In the genomic region with DNA sequence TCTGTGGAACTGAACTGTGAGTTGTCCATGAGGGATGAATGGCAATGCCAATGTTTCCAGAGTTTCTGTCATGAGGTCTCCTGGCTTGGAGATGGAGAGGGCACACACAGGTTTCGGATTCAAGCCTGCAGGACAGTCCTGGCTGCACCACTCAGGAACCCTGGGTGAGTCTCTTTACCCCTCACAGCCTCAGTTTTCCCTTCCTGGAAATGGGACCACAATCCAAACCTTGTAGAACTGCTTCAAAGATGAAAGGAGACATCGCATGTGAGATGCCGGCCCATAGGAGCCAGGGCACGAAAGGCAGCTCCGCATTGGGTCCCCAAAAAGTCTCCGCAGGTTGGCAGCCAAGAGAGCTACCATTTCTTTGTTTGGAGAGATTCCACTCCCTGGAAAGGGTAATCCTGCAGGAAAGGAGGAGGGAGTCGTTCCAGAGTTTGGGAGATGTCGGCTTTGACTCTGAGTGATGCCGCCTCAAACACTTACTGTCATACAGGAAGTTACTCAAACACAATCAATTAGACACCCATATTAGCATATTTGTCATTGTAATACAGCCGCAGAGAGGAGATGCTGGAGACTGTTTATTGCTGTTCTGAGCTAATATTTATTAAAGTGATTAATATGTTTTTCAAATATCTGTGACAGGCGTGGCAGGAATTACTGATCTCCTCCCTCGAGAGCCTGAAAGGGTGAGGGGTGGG, we compare ENCODE assay signal across 2 cellular contexts.
TF ChIP-seq lines count a peak whose summit lies in the region.

No MANE protein-coding gene starts in this region.

TF ChIP-seq in GM23338, 12 proteins besides CTCF, POLR2A, EP300 and RAD21:
- TF ChIP-seq ZNF331 (CRISPR knock-in tag; IDR thresholded peaks at IDR 0.05; ENCODE audit: low read depth): no peak
- no peak for TF ChIP-seq NANOG (IDR thresholded peaks at IDR 0.05; ENCODE audit: borderline replicate concordance)

TF ChIP-seq in H1, 55 proteins besides CTCF, POLR2A, EP300 and RAD21:
- TF ChIP-seq KDM1A (IDR thresholded peaks at IDR 0.05; ENCODE audit: borderline replicate concordance, low read length) (peak; percentile 93), CBX8 (IDR thresholded peaks at IDR 0.05; ENCODE audit: borderline replicate concordance, low read depth, low read length) (no peak)
